In genomic region chr4:88752754-88753153, GRCh38 we compare ENCODE assay signal across 25 cellular contexts. TPM values are rescaled to one million over a fixed set of nuclear protein-coding genes. Genes with fewer than 3 reads are reported as not detected.
DNase-seq lines count a peak whose midpoint lies in the region; ATAC-seq and TF ChIP-seq lines count a peak whose summit lies in the region.
"Had no signal": no experiment of that assay in that cellular context is flagged by ENCODE, and none has a peak within 500 bp of the region (broad histone marks: within the 10 kb centered on the region; RNA-seq: fewer than 3 reads in every experiment).

No MANE protein-coding gene starts in this region.

- CTCF ChIA-PET in PC-3 (lab: Charles Lee) (interaction anchor here (0.7 kb wide), 1 partner anchor 27 kb away, joined by 3 read pairs; no protein-coding TSS in a partner anchor), T-cell (lab: Charles Lee) (no interaction called here)

- H3K9ac ChIP-seq in MM.1S (ENCODE audit: low read length): no peak overlapping the region
- no peak overlapping the region for H3K9ac ChIP-seq in PC-3 (ENCODE audit: low read length)
- H3K9ac ChIP-seq: BLaER1 treated with 17β-estradiol and CSF1 and Interleukin-3, amounts not matched to agents 10 nM and 100 nM had no signal

- POLR2A ChIA-PET in PC-3 (lab: Charles Lee; ENCODE audit: unreplicated experiment) (no interaction called here), T-cell (lab: Charles Lee) (no interaction called here)

- no peak for TF ChIP-seq CTCF in MM.1S (IDR thresholded peaks at IDR 0.05; ENCODE audit: low read length)
- no peak for TF ChIP-seq CTCF in PC-3 (conservative IDR thresholded peaks at IDR 0.05; ENCODE audit: low read depth, low read length)

- no peaks in the 10 kb centered on the region for H3K27me3 Mint-ChIP-seq in T-cell
- H3K27me3 Mint-ChIP-seq: activated CD8-positive, alpha-beta memory T cell treated with anti-CD3 and anti-CD28 coated beads, Interleukin-2, amount 10 ng/mL, durations not matched to agents 7 days and 5 days; naive thymus-derived CD4-positive, alpha-beta T cell had no signal

- no peak for DNase-seq in MM.1S
- DNase-seq in PC-3: peak; percentile 14
- DNase-seq in left lobe of liver (ENCODE audit: low spot score): peak; percentile 91
- peak; percentile 25 for DNase-seq in retina
- DNase-seq in T-cell: no peak
- DNase-seq in T1000 (lab: John Stamatoyannopoulos, UW): no peak
- DNase-seq in SW480 (ENCODE audit: low spot score): no peak
- DNase-seq in AG20443 (ENCODE audit: low spot score): no peak
- DNase-seq: activated CD4-positive, alpha-beta T cell treated with anti-CD3 and anti-CD28 coated beads, Interleukin-2, amount 50 U/mL, for 4 hours; activated CD8-positive, alpha-beta memory T cell treated with anti-CD3 and anti-CD28 coated beads, Interleukin-2, amount 10 ng/mL, durations not matched to agents 7 days and 5 days; activated T-cell treated with anti-CD3 and anti-CD28 coated beads, Interleukin-2, amount 50 U/mL, for 72 hours; DMS53; foreskin fibroblast; head of caudate nucleus; Karpas-422; midbrain; naive thymus-derived CD4-positive, alpha-beta T cell; NCI-H510A; nucleus accumbens; Peyer's patch; SHP77 treated with DMSO at 0.1 percent for 48 hours had no signal

- ATAC-seq in PC-3 (peak; percentile 48), left lobe of liver (peak; percentile 81), T-cell (replicated peaks in 1 of 4) (no peak)
- ATAC-seq: activated CD8-positive, alpha-beta memory T cell treated with anti-CD3 and anti-CD28 coated beads, Interleukin-2, amount 10 ng/mL, durations not matched to agents 7 days and 5 days; activated T-cell treated with anti-CD3 and anti-CD28 coated beads, Interleukin-2, amount 50 U/mL, for 72 hours; HCT116; naive thymus-derived CD4-positive, alpha-beta T cell; stimulated activated memory B cell treated with anti-CD40 and anti-IgM and Interleukin-4, amounts not matched to agents 10 μg/mL and 1 μg/mL and 100 μg/mL, for 72 hours had no signal

- no peaks in the 10 kb centered on the region for H3K9me2 ChIP-seq in MM.1S (replicated peaks; ENCODE audit: insufficient read depth, low read length)
- no peaks in the 10 kb centered on the region for H3K9me2 ChIP-seq in PC-3 (replicated peaks; ENCODE audit: low read length)

- no peaks in the 10 kb centered on the region for H4K20me1 ChIP-seq in MM.1S (ENCODE audit: insufficient read depth, low read length)
- no peaks in the 10 kb centered on the region for H4K20me1 ChIP-seq in PC-3 (ENCODE audit: low read length)

- no peaks in the 10 kb centered on the region for H3K27me3 ChIP-seq in MM.1S (replicated peaks; ENCODE audit: insufficient read depth, low read length)
- no peaks in the 10 kb centered on the region for H3K27me3 ChIP-seq in PC-3 (ENCODE audit: low read length)
- H3K27me3 ChIP-seq: BLaER1 treated with 17β-estradiol and CSF1 and Interleukin-3, amounts not matched to agents 10 nM and 100 nM; esophagus muscularis mucosa; Peyer's patch had no signal

- intact Hi-C loops in PC-3 (cut with micrococcal nuclease): no loop called here

- H3K4me3 Mint-ChIP-seq in T-cell: no peak overlapping the region
- H3K4me3 Mint-ChIP-seq: activated CD8-positive, alpha-beta memory T cell treated with anti-CD3 and anti-CD28 coated beads, Interleukin-2, amount 10 ng/mL, durations not matched to agents 7 days and 5 days; activated T-cell treated with anti-CD3 and anti-CD28 coated beads, Interleukin-2, amount 50 U/mL, for 72 hours; naive thymus-derived CD4-positive, alpha-beta T cell; stimulated activated memory B cell treated with anti-CD40 and anti-IgM and Interleukin-4, amounts not matched to agents 10 μg/mL and 1 μg/mL and 100 μg/mL, for 72 hours had no signal

- H3K79me2 ChIP-seq in MM.1S (ENCODE audit: low read length) (no peaks in the 10 kb centered on the region), PC-3 (ENCODE audit: low read length) (no peaks in the 10 kb centered on the region)

- H3K36me3 Mint-ChIP-seq in T-cell: peaks cover 22% of the 10 kb centered on the region
- H3K36me3 Mint-ChIP-seq: activated CD8-positive, alpha-beta memory T cell treated with anti-CD3 and anti-CD28 coated beads, Interleukin-2, amount 10 ng/mL, durations not matched to agents 7 days and 5 days had no signal

- no peaks in the 10 kb centered on the region for H3F3A ChIP-seq in MM.1S (ENCODE audit: insufficient read depth, low read length)
- H3F3A ChIP-seq in PC-3 (ENCODE audit: low read length, unreplicated experiment): no peaks in the 10 kb centered on the region

- H3K27ac ChIP-seq in MM.1S (ENCODE audit: low read length) (no peak overlapping the region), PC-3 (ENCODE audit: low read length) (no peak overlapping the region)
- H3K27ac ChIP-seq: BLaER1 treated with 17β-estradiol and CSF1 and Interleukin-3, amounts not matched to agents 10 nM and 100 nM; esophagus muscularis mucosa had no signal

- no peaks in the 10 kb centered on the region for H3K36me3 ChIP-seq in MM.1S (replicated peaks; ENCODE audit: insufficient read depth, low read length)
- H3K36me3 ChIP-seq in PC-3 (ENCODE audit: low read depth, low read length): peaks cover 10% of the 10 kb centered on the region

- no peak overlapping the region for H3K27ac Mint-ChIP-seq in T-cell
- H3K27ac Mint-ChIP-seq: activated CD8-positive, alpha-beta memory T cell treated with anti-CD3 and anti-CD28 coated beads, Interleukin-2, amount 10 ng/mL, durations not matched to agents 7 days and 5 days; activated T-cell treated with anti-CD3 and anti-CD28 coated beads, Interleukin-2, amount 50 U/mL, for 72 hours; stimulated activated memory B cell treated with anti-CD40 and anti-IgM and Interleukin-4, amounts not matched to agents 10 μg/mL and 1 μg/mL and 100 μg/mL, for 72 hours had no signal

- no TSS peak for BruUV-seq in PC-3 (replicated peaks; lab: Mats Ljungman, UMichigan)

- H2AFZ ChIP-seq in MM.1S (ENCODE audit: low read length) (no peak overlapping the region), PC-3 (ENCODE audit: low read length) (no peak overlapping the region)

- H3K9me3 Mint-ChIP-seq in T-cell: no peaks in the 10 kb centered on the region
- H3K9me3 Mint-ChIP-seq: activated T-cell treated with anti-CD3 and anti-CD28 coated beads, Interleukin-2, amount 50 U/mL, for 72 hours; naive thymus-derived CD4-positive, alpha-beta T cell; stimulated activated memory B cell treated with anti-CD40 and anti-IgM and Interleukin-4, amounts not matched to agents 10 μg/mL and 1 μg/mL and 100 μg/mL, for 72 hours had no signal

- no peak overlapping the region for H3K4me3 ChIP-seq in MM.1S (ENCODE audit: low read length)
- no peak overlapping the region for H3K4me3 ChIP-seq in PC-3 (ENCODE audit: low read length)
- H3K4me3 ChIP-seq: BLaER1 treated with 17β-estradiol and CSF1 and Interleukin-3, amounts not matched to agents 10 nM and 100 nM; esophagus muscularis mucosa; Peyer's patch had no signal

- H3K4me1 Mint-ChIP-seq in T-cell: no peaks in the 10 kb centered on the region
- H3K4me1 Mint-ChIP-seq: naive thymus-derived CD4-positive, alpha-beta T cell; stimulated activated memory B cell treated with anti-CD40 and anti-IgM and Interleukin-4, amounts not matched to agents 10 μg/mL and 1 μg/mL and 100 μg/mL, for 72 hours had no signal

- H3K9me3 ChIP-seq in MM.1S (replicated peaks; ENCODE audit: insufficient read depth, low read length): no peaks in the 10 kb centered on the region
- no peaks in the 10 kb centered on the region for H3K9me3 ChIP-seq in PC-3 (ENCODE audit: low read length)
- H3K9me3 ChIP-seq: esophagus muscularis mucosa, Peyer's patch had no signal

- H3K4me1 ChIP-seq in MM.1S (ENCODE audit: low read length) (peaks cover 6% of the 10 kb centered on the region), PC-3 (ENCODE audit: insufficient read depth, low read length) (peaks cover 21% of the 10 kb centered on the region)
- H3K4me1 ChIP-seq: BLaER1 treated with 17β-estradiol and CSF1 and Interleukin-3, amounts not matched to agents 10 nM and 100 nM; esophagus muscularis mucosa had no signal

- 0 out of 2 replicates have a peak overlapping the region, but pooled peaks have one; percentile 0 for H3K4me2 ChIP-seq in MM.1S (ENCODE audit: low read depth, low read length)
- no peak overlapping the region for H3K4me2 ChIP-seq in PC-3 (ENCODE audit: low read length)
- H3K4me2 ChIP-seq: BLaER1 treated with 17β-estradiol and CSF1 and Interleukin-3, amounts not matched to agents 10 nM and 100 nM had no signal

RNA-seq across cellular contexts. Expression of gene NAP1L5, which starts 55.1 kb away (rescaled TPM):
- not detected in 2 replicates for total RNA-seq in PC-3 (2014; rRNA removed)
- total RNA-seq in left lobe of liver: 1.2 TPM
- 10 to 100 TPM in 2 of 5 donors, 1 to 10 TPM in 3; 1.2 to 10.4 (median 2.3) TPM for total RNA-seq in T-cell

Comparison
In these comparisons a context has a peak if more than half of its experiments do, and no peak if none do; other contexts are left out.
1. DNase-seq: peak in PC-3 (single experiment), left lobe of liver (single experiment) and retina (single experiment); none in MM.1S (single experiment), T-cell (0 of 34), T1000 (single experiment), SW480 (single experiment) and AG20443 (single experiment).
2. ATAC-seq: peak in PC-3 (single experiment) and left lobe of liver (single experiment); none in T-cell (0 of 4).